29 cellular contexts compared by ENCODE assay signal in the genomic region with DNA sequence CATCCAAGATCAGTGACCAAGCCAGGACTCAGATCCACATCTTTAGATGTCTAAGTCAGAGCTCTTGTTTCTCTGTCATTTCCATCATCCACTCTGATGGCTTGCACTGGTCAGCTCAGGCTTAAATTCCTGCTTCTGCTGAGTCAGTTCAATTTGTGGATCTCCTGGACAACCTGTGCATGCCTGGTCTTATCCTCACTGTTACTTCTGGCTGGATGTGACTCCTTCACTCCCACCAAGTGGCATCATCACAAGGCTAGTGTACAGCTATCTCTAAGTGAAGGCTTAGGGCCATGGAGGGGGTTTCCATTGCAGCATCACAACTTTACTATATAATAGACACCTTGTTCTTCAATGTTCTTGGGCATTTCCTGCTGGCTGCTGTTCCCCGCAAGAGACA.
"Had no signal": no experiment of that assay in that cellular context is flagged by ENCODE, and none has a peak within 500 bp of the region (broad histone marks: within the 10 kb centered on the region; RNA-seq: fewer than 3 reads in every experiment).

No MANE protein-coding gene starts in this region.

- DNase-seq: hypothalamus; immature natural killer cell; kidney; left ventricle myocardium inferior; midbrain; mucosa of descending colon; naive thymus-derived CD4-positive, alpha-beta T cell; nucleus accumbens; pancreas; posterior cingulate gyrus; retina; right cardiac atrium; sigmoid colon; small intestine; spleen; stimulated activated CD4-positive, alpha-beta T cell treated with anti-CD3 and anti-CD28 coated beads, Interleukin-4, amount 100 ng/mL, for 24 hours; stimulated activated naive CD4-positive, alpha-beta T cell treated with Interleukin-2 at 50 U/mL for 16 hours; stimulated activated naive CD8-positive, alpha-beta T cell treated with anti-CD3 and anti-CD28 coated beads, Interleukin-15, amount 100 ng/mL, for 72 hours; substantia nigra; uterus had no signal

- H3K27ac Mint-ChIP-seq: immature natural killer cell; memory B cell; naive thymus-derived CD4-positive, alpha-beta T cell; natural killer cell treated with Interleukin-12 subunit alpha and Interleukin-12 subunit beta and Interleukin-15 and Interleukin-18, amount 100 ng/mL, for 72 hours; stimulated activated effector memory CD8-positive, alpha-beta T cell treated with anti-CD3 and anti-CD28 coated beads, Interleukin-12 subunit alpha, Interleukin-12 subunit beta, amount 100 ng/mL, for 72 hours; stimulated activated naive CD8-positive, alpha-beta T cell treated with anti-CD3 and anti-CD28 coated beads, Interleukin-15, amount 100 ng/mL, for 72 hours; type B pancreatic cell had no signal

- H3K9me3 ChIP-seq: left ventricle myocardium inferior, mucosa of descending colon, pancreas, prostate gland, sigmoid colon, spleen, tibial nerve, uterus had no signal

- H3K27ac ChIP-seq: left ventricle myocardium inferior, pancreas, prostate gland, sigmoid colon, spleen, tibial nerve, uterus had no signal

- FAIRE-seq: islet of Langerhans, kidney, pancreas, small intestine had no signal

- H3K36me3 ChIP-seq: left ventricle myocardium inferior, pancreas, prostate gland, sigmoid colon, spleen, tibial nerve, uterus had no signal

- ATAC-seq: mucosa of descending colon; naive thymus-derived CD4-positive, alpha-beta T cell; natural killer cell treated with Interleukin-12 subunit alpha and Interleukin-12 subunit beta and Interleukin-15 and Interleukin-18, amount 100 ng/mL, for 72 hours; pancreas; right cardiac atrium; stimulated activated effector memory CD8-positive, alpha-beta T cell treated with anti-CD3 and anti-CD28 coated beads, Interleukin-12 subunit alpha, Interleukin-12 subunit beta, amount 100 ng/mL, for 72 hours; stimulated activated naive CD8-positive, alpha-beta T cell treated with anti-CD3 and anti-CD28 coated beads, Interleukin-15, amount 100 ng/mL, for 72 hours had no signal

- H3K9me3 Mint-ChIP-seq: memory B cell; stimulated activated effector memory CD8-positive, alpha-beta T cell treated with anti-CD3 and anti-CD28 coated beads, Interleukin-12 subunit alpha, Interleukin-12 subunit beta, amount 100 ng/mL, for 72 hours; stimulated activated naive CD8-positive, alpha-beta T cell treated with anti-CD3 and anti-CD28 coated beads, Interleukin-15, amount 100 ng/mL, for 72 hours had no signal

- H3K4me3 Mint-ChIP-seq: immature natural killer cell; memory B cell; naive thymus-derived CD4-positive, alpha-beta T cell; natural killer cell treated with Interleukin-12 subunit alpha and Interleukin-12 subunit beta and Interleukin-15 and Interleukin-18, amount 100 ng/mL, for 72 hours; neural crest cell; stimulated activated effector memory CD8-positive, alpha-beta T cell treated with anti-CD3 and anti-CD28 coated beads, Interleukin-12 subunit alpha, Interleukin-12 subunit beta, amount 100 ng/mL, for 72 hours; stimulated activated naive CD8-positive, alpha-beta T cell treated with anti-CD3 and anti-CD28 coated beads, Interleukin-15, amount 100 ng/mL, for 72 hours; type B pancreatic cell had no signal

- H3K27me3 ChIP-seq: pancreas, sigmoid colon, spleen, tibial nerve, uterus had no signal

- H3K4me1 Mint-ChIP-seq: immature natural killer cell; memory B cell; naive thymus-derived CD4-positive, alpha-beta T cell; neural crest cell; stimulated activated effector memory CD8-positive, alpha-beta T cell treated with anti-CD3 and anti-CD28 coated beads, Interleukin-12 subunit alpha, Interleukin-12 subunit beta, amount 100 ng/mL, for 72 hours; stimulated activated naive CD8-positive, alpha-beta T cell treated with anti-CD3 and anti-CD28 coated beads, Interleukin-15, amount 100 ng/mL, for 72 hours had no signal

- H3K4me1 ChIP-seq: left ventricle myocardium inferior, pancreas, prostate gland, sigmoid colon, spleen, tibial nerve, uterus had no signal

- H3K4me3 ChIP-seq: left ventricle myocardium inferior, lung, mucosa of descending colon, pancreas, prostate gland, sigmoid colon, spleen, tibial nerve, uterus had no signal

- H3K36me3 Mint-ChIP-seq: immature natural killer cell; memory B cell; naive thymus-derived CD4-positive, alpha-beta T cell; natural killer cell treated with Interleukin-12 subunit alpha and Interleukin-12 subunit beta and Interleukin-15 and Interleukin-18, amount 100 ng/mL, for 72 hours; stimulated activated effector memory CD8-positive, alpha-beta T cell treated with anti-CD3 and anti-CD28 coated beads, Interleukin-12 subunit alpha, Interleukin-12 subunit beta, amount 100 ng/mL, for 72 hours had no signal
